In genomic region chr9:136328622-136329041, GRCh38 we compare ENCODE assay signal across 8 cellular contexts. TPM values are rescaled to one million over a fixed set of nuclear protein-coding genes. Genes with fewer than 3 reads are reported as not detected.
DNase-seq lines count a peak whose midpoint lies in the region; ATAC-seq and TF ChIP-seq lines count a peak whose summit lies in the region.

No MANE protein-coding gene starts in this region.

- ATAC-seq in GM18511 (IDR thresholded peaks at IDR 0.05; ENCODE audit: unreplicated experiment), result no peak

- H3K27ac ChIP-seq in vagina, result peak overlapping the region; percentile 94

- H3K4me1 ChIP-seq in vagina, result peaks cover 58% of the 10 kb centered on the region

- TF ChIP-seq POLR2A in vagina (IDR thresholded peaks at IDR 0.05), result no peak

- peak overlapping the region; percentile 71 to 87 for H3K4me3 ChIP-seq in vagina

- H3K27ac Mint-ChIP-seq in activated naive CD4-positive, alpha-beta T cell treated with anti-CD3 and anti-CD28 coated beads, Interleukin-2, amount 50 U/mL, for 24 hours, result no peak overlapping the region

- H3K36me3 ChIP-seq in vagina, result no peaks in the 10 kb centered on the region

- intact Hi-C loops in vagina (cut with DNase I), result no loop called here

- H3K4me1 Mint-ChIP-seq in activated naive CD4-positive, alpha-beta T cell treated with anti-CD3 and anti-CD28 coated beads, Interleukin-2, amount 50 U/mL, for 24 hours, result peaks cover 4% of the 10 kb centered on the region

- no peaks in the 10 kb centered on the region for H3K9me3 ChIP-seq in vagina

- DNase-seq in activated naive CD4-positive, alpha-beta T cell (lab: John Stamatoyannopoulos, UW), result no peak
- DNase-seq in cerebellum (ENCODE audit: low spot score) (peak; percentile 42), lung microvascular endothelial cell (ENCODE audit: low read depth in 2 of 2) (peak; percentile 32 to 47), vagina (ENCODE audit: extremely low spot score in 2 of 2) (no peak), NCI-H2196 treated with DMSO at 0.1 percent for 48 hours (lab: John Stamatoyannopoulos, UW; ENCODE audit: unreplicated experiment) (no peak)
- no peak for DNase-seq in stimulated activated CD4-positive, alpha-beta T cell treated with anti-CD3 and anti-CD28 coated beads, Interleukin-2, amount 100 ng/mL, for 24 hours

- no peaks in the 10 kb centered on the region for H3K9me3 Mint-ChIP-seq in activated naive CD4-positive, alpha-beta T cell treated with anti-CD3 and anti-CD28 coated beads, Interleukin-2, amount 50 U/mL, for 24 hours

- no peaks in the 10 kb centered on the region for H3K36me3 Mint-ChIP-seq in activated naive CD4-positive, alpha-beta T cell treated with anti-CD3 and anti-CD28 coated beads, Interleukin-2, amount 50 U/mL, for 24 hours

- H3K27me3 ChIP-seq in vagina, result no peaks in the 10 kb centered on the region

- peak overlapping the region; percentile 67 for H3K4me3 Mint-ChIP-seq in activated naive CD4-positive, alpha-beta T cell treated with anti-CD3 and anti-CD28 coated beads, Interleukin-2, amount 50 U/mL, for 24 hours

- no peak for TF ChIP-seq CTCF in vagina (IDR thresholded peaks at IDR 0.05)

- no peaks in the 10 kb centered on the region for H3K27me3 Mint-ChIP-seq in activated naive CD4-positive, alpha-beta T cell treated with anti-CD3 and anti-CD28 coated beads, Interleukin-2, amount 50 U/mL, for 24 hours

RNA-seq across cellular contexts. Expression of gene GPSM1, which starts 1.3 kb away (rescaled TPM):
- total RNA-seq in cerebellum, result 48.0 TPM
- total RNA-seq in lung microvascular endothelial cell, result 14.8 and 30.2 TPM in 2 replicates
- total RNA-seq in vagina, result 35.4 TPM

RNA-seq across cellular contexts. Expression of gene CCDC187, which starts 24.7 kb away (rescaled TPM):
- total RNA-seq in cerebellum (0.09 TPM), lung microvascular endothelial cell (not detected in 2 replicates), vagina (not detected)

RNA-seq across cellular contexts. Expression of gene DNLZ, which starts 34.9 kb away (rescaled TPM):
- total RNA-seq in cerebellum (6.5 TPM), lung microvascular endothelial cell (14.6 and 14.9 TPM in 2 replicates), vagina (25.0 TPM)

RNA-seq across cellular contexts. Expression of gene CARD9, which starts 44.8 kb away (rescaled TPM):
- total RNA-seq in cerebellum (1.9 TPM), lung microvascular endothelial cell (under 0.01 and 0.44 TPM in 2 replicates), vagina (16.9 TPM)

Comparison
In these comparisons a context has a peak if more than half of its experiments do, and no peak if none do; other contexts are left out.
1. DNase-seq: peak in cerebellum (single experiment) and lung microvascular endothelial cell (2 of 2); none in activated naive CD4-positive, alpha-beta T cell (0 of 4), vagina (0 of 2), stimulated activated CD4-positive, alpha-beta T cell treated with anti-CD3 and anti-CD28 coated beads, Interleukin-2, amount 100 ng/mL, for 24 hours (0 of 2) and NCI-H2196 treated with DMSO at 0.1 percent for 48 hours (single experiment).